Comparison of ENCODE assay signal across 11 cellular contexts in the genomic region with DNA sequence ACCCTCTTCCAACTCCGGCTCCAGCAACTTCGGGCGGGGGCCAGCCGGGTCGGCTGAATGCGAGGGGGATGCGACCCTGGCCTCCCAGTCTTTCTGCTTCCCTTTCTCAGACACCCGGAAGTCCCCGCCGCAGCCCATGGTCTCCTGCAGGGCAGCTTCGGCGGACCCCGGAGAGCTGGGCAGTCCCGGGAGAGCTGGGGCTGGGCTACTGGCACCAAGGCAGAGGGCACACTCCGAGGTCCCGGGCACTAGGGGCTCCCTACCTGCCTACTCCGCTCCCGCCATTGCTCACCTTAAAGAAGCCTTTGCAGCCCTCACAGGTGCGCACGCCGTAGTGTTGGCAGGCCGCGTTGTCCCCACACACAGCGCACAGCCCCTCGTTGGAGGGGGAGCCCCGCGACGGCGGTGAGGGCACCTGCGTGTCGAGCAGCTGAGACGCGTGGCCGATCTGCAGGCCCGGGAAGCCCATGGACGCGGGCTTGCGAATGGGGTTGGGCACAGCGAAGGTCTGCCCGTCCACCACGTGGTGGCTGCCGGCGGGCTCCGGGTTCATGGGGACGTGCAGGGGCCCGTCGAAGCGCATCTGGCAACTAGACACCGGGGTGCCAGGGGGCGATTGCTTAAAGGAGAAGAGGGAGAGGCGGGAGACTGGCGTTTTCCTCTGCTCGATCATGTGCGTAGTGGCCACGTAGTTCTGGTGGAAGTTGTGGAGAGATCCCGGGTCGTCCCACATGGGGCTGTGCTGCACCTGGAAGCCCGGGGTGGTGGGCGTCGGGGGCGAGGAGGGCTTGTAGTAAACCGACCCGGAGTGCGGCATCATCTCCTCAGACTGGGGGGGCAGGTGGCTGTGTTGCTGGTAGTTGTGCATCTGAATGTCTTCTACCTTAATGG. TPM values are rescaled to one million over a fixed set of nuclear protein-coding genes. Genes with fewer than 3 reads are reported as not detected.
DNase-seq lines count a peak whose midpoint lies in the region; ATAC-seq and TF ChIP-seq lines count a peak whose summit lies in the region.
"Had no signal": no experiment of that assay in that cellular context is flagged by ENCODE, and none has a peak within 500 bp of the region (broad histone marks: within the 10 kb centered on the region; RNA-seq: fewer than 3 reads in every experiment).

No MANE protein-coding gene starts in this region.

- H2BK20ac ChIP-seq in IMR-90 (ENCODE audit: low read depth, low read length): no peak overlapping the region

- no peak; the same call in 1 of the 2 replicates for TF ChIP-seq POLR2A in IMR-90 (IDR thresholded peaks at IDR 0.05; ENCODE audit: low read depth, low read length)

- H3K4me2 ChIP-seq in IMR-90 (ENCODE audit: low read depth, low read length) (peak overlapping the region; percentile 20; the same call in 1 of the 2 replicates), neuronal stem cell (ENCODE audit: insufficient read depth, low read length, poor library complexity, severe bottlenecking) (peak overlapping the region; percentile 52)

- H3K36me3 Mint-ChIP-seq in glutamatergic neuron (ENCODE audit: unreplicated experiment): peaks cover 4% of the 10 kb centered on the region

- H3K36me3 ChIP-seq in IMR-90 (ENCODE audit: control insufficient read depth, insufficient read depth, low read length) (peaks cover 31% of the 10 kb centered on the region), neuronal stem cell (replicated peaks in 1 of 2; ENCODE audit: control insufficient read depth in 2 of 2, insufficient read depth in 2 of 2, low read length in 2 of 2) (no peaks in the 10 kb centered on the region)
- H3K36me3 ChIP-seq: ovary had no signal

- no peak overlapping the region for H2BK120ac ChIP-seq in IMR-90 (ENCODE audit: low read depth, low read length)
- H2BK120ac ChIP-seq in neuronal stem cell (ENCODE audit: low read depth, low read length): peak overlapping the region; percentile 36

- H3K4me1 Mint-ChIP-seq in glutamatergic neuron (ENCODE audit: low read depth, unreplicated experiment): peaks cover 30% of the 10 kb centered on the region

- no peak overlapping the region for H3K9ac ChIP-seq in IMR-90 (ENCODE audit: low read depth, low read length)
- peak overlapping the region; percentile 65 for H3K9ac ChIP-seq in neuronal stem cell (ENCODE audit: low read depth, low read length, poor library complexity)

- peaks cover 31% of the 10 kb centered on the region for H3K27me3 Mint-ChIP-seq in glutamatergic neuron (ENCODE audit: unreplicated experiment)

- H4K20me1 ChIP-seq in IMR-90 (ENCODE audit: insufficient read depth, low read length): no peaks in the 10 kb centered on the region

- TF ChIP-seq RAD21 in IMR-90 (IDR thresholded peaks at IDR 0.05; ENCODE audit: low read length): no peak

- intact Hi-C loops in IMR-90 (cut with micrococcal nuclease): no loop called here

- peak overlapping the region; percentile 41 for H2BK12ac ChIP-seq in neuronal stem cell (ENCODE audit: low read length)

- BruUV-seq in IMR-90 (replicated peaks; lab: Mats Ljungman, UMichigan): no TSS peak

- H2BK15ac ChIP-seq in IMR-90 (ENCODE audit: low read depth, low read length) (no peak overlapping the region), neuronal stem cell (ENCODE audit: low read length) (no peak overlapping the region)

- H3K4me3 ChIP-seq in IMR-90 (ENCODE audit: insufficient read depth, low read depth, low read length) (no peak overlapping the region), neuronal stem cell (ENCODE audit: low read length in 2 of 2) (peak overlapping the region in 1 of 2 donors; percentile 68)
- H3K4me3 ChIP-seq: body of pancreas, ovary had no signal

- H2BK5ac ChIP-seq in IMR-90 (ENCODE audit: low read depth, low read length, poor library complexity, severe bottlenecking) (no peak overlapping the region), neuronal stem cell (ENCODE audit: low read length) (no peak overlapping the region)

- no peak overlapping the region for H3K56ac ChIP-seq in IMR-90 (ENCODE audit: extremely low read depth, insufficient read depth, low read length)

- H4K8ac ChIP-seq in IMR-90 (ENCODE audit: low read depth in 2 of 2, low read length in 2 of 2): no peak overlapping the region
- H4K8ac ChIP-seq in neuronal stem cell (ENCODE audit: low read depth, low read length): no peak overlapping the region

- no peak overlapping the region for H3K18ac ChIP-seq in IMR-90 (ENCODE audit: low read depth, low read length)
- peak overlapping the region; percentile 52 for H3K18ac ChIP-seq in neuronal stem cell (ENCODE audit: low read length)

- no peak overlapping the region for H2AFZ ChIP-seq in IMR-90 (replicated peaks; ENCODE audit: low read length, poor library complexity)
- H2AFZ ChIP-seq in neuronal stem cell (ENCODE audit: low read length): peak overlapping the region; percentile 54

- H3K14ac ChIP-seq in IMR-90 (replicated peaks; ENCODE audit: low read depth, low read length) (no peak overlapping the region), neuronal stem cell (ENCODE audit: low read length) (peak overlapping the region; percentile 75)

- no peak overlapping the region for H4K5ac ChIP-seq in IMR-90 (ENCODE audit: low read depth, low read length)

- H3K9me1 ChIP-seq in IMR-90 (ENCODE audit: insufficient read depth, low read length): no peaks in the 10 kb centered on the region

- POLR2A ChIA-PET in IMR-90 (lab: Charles Lee; ENCODE audit: unreplicated experiment): no interaction called here

- H3K27ac Mint-ChIP-seq in glutamatergic neuron (ENCODE audit: unreplicated experiment): no peak overlapping the region

- ATAC-seq in IMR-90 (ENCODE audit: low read depth): no peak
- ATAC-seq: body of pancreas had no signal

- H2AK5ac ChIP-seq in IMR-90 (ENCODE audit: low read depth, low read length) (no peak overlapping the region), neuronal stem cell (ENCODE audit: low read depth, low read length) (peak overlapping the region; percentile 61)

- H3K4me3 Mint-ChIP-seq in glutamatergic neuron (ENCODE audit: unreplicated experiment): peak overlapping the region; percentile 72

- no peak overlapping the region for H4K91ac ChIP-seq in IMR-90 (ENCODE audit: insufficient read depth, low read depth, low read length)
- no peak overlapping the region for H4K91ac ChIP-seq in neuronal stem cell (ENCODE audit: low read depth, low read length, poor library complexity)

- WGBS in IMR-90 (ENCODE audit: extremely low coverage in 2 of 2, insufficient read length in 1 of 2), 2 experiments: 51% methylated on average over 34 of the region's 64 CpGs; no CpG with 5 or more reads in 1 of the 2 experiments
- no CpG with 5 or more reads among the region's 64 CpGs for WGBS in neuronal stem cell (ENCODE audit: extremely low coverage in 2 of 2, insufficient read length in 2 of 2, insufficient replicate concordance in 1 of 2), 2 donors

- H3K27me3 ChIP-seq in IMR-90 (ENCODE audit: control insufficient read depth, insufficient read depth, low read length) (no peaks in the 10 kb centered on the region), neuronal stem cell (ENCODE audit: control insufficient read depth in 3 of 3, insufficient read depth in 3 of 3, low read depth in 1 of 3, low read length in 3 of 3) (peaks cover 44 to 86% (median 85%) of the 10 kb centered on the region in 3 experiments)
- H3K27me3 ChIP-seq: body of pancreas, ovary had no signal

- H3K9me3 Mint-ChIP-seq in glutamatergic neuron (ENCODE audit: unreplicated experiment): peaks cover 13% of the 10 kb centered on the region

- no peak overlapping the region for H3K23ac ChIP-seq in IMR-90 (ENCODE audit: low read depth, low read length)
- peak overlapping the region; percentile 56 for H3K23ac ChIP-seq in neuronal stem cell (ENCODE audit: low read depth, low read length, poor library complexity)

- no peaks in the 10 kb centered on the region; the same call in none of the 2 replicates for H3K4me1 ChIP-seq in IMR-90 (ENCODE audit: control insufficient read depth, insufficient read depth, low read length)
- peaks cover 10 to 13% of the 10 kb centered on the region in 2 donors for H3K4me1 ChIP-seq in neuronal stem cell (ENCODE audit: control insufficient read depth in 2 of 2, insufficient read depth in 1 of 2, low read depth in 1 of 2, low read length in 2 of 2)

- peak overlapping the region; percentile 43 for H2AK9ac ChIP-seq in IMR-90 (replicated peaks; ENCODE audit: low read depth, low read length, poor library complexity)

- in situ Hi-C loops in IMR-90 (cut with MboI; ENCODE audit: low sequenced_read_pairs) (loop anchor here (5.0 to 25.0 kb wide), 4 partner anchors 258 to 1533 kb away; no protein-coding TSS in a partner anchor), G401 (cut with HindIII; ENCODE audit: low sequenced_read_pairs) (no loop called here)

- peaks cover 11 to 15% of the 10 kb centered on the region in 2 experiments; a peak in 3 of 4 replicates for H3K79me1 ChIP-seq in IMR-90 (ENCODE audit: low read depth in 1 of 2, low read length in 2 of 2)
- H3K79me1 ChIP-seq in neuronal stem cell (ENCODE audit: low read depth, low read length): no peaks in the 10 kb centered on the region

- H3K4ac ChIP-seq in IMR-90 (ENCODE audit: low read depth, low read length) (no peak overlapping the region), neuronal stem cell (ENCODE audit: low read length) (no peak overlapping the region)

- no peaks in the 10 kb centered on the region for H3K9me3 ChIP-seq in IMR-90 (ENCODE audit: control insufficient read depth, insufficient read depth, low read length)
- H3K9me3 ChIP-seq in neuronal stem cell (replicated peaks in 1 of 2; ENCODE audit: control insufficient read depth in 2 of 2, insufficient read depth in 1 of 2, low read depth in 1 of 2, low read length in 2 of 2): peaks cover 0 to 18% of the 10 kb centered on the region in 2 donors
- H3K9me3 ChIP-seq: body of pancreas, ovary had no signal

- CTCF ChIA-PET in IMR-90 (lab: Yijun Ruan, JAX): no interaction called here

- no peak overlapping the region for H3K27ac ChIP-seq in IMR-90 (ENCODE audit: insufficient read depth, low read length)
- no peak overlapping the region for H3K27ac ChIP-seq in neuronal stem cell (replicated peaks; ENCODE audit: low read length)
- H3K27ac ChIP-seq: body of pancreas, ovary had no signal

- TF ChIP-seq CTCF in IMR-90 (conservative IDR thresholded peaks at IDR 0.05; ENCODE audit: low read depth, low read length): no peak
- no peak for TF ChIP-seq CTCF in glutamatergic neuron (IDR thresholded peaks at IDR 0.05; ENCODE audit: partially characterized antibody, unreplicated experiment)

- DNase-seq in activated CD4-positive, alpha-beta T cell treated with anti-CD3 and anti-CD28 coated beads for 1 hour: peak; percentile 17
- DNase-seq in activated CD4-positive, alpha-beta T cell treated with anti-CD3 and anti-CD28 coated beads for 4 hours: no peak
- DNase-seq in IMR-90 (no peak), glutamatergic neuron (no peak), neuronal stem cell (ENCODE audit: low spot score) (peak; percentile 14), HuH-7.5 (ENCODE audit: low spot score) (no peak), A172 (ENCODE audit: low spot score) (no peak), G401 (ENCODE audit: low spot score) (no peak)
- DNase-seq: 8988T, body of pancreas had no signal

- dilution Hi-C loops in IMR-90 (cut with HindIII; ENCODE audit: low sequenced_read_pairs, unreplicated experiment): no loop called here

RNA-seq across cellular contexts. Expression of gene NR4A2, which starts 3.2 kb away (rescaled TPM):
- total RNA-seq in IMR-90 (2012; rRNA removed) (0.72 and 2.8 TPM in 2 replicates), glutamatergic neuron (ENCODE audit: unreplicated experiment) (2.2 TPM)
- 2.3 and 13.6 TPM in 2 replicates for polyA plus RNA-seq in IMR-90 (2012; rRNA removed)
- polyA plus RNA-seq in IMR-90 (2012; cell fraction: cytosol; rRNA removed): 6.8 and 32.0 TPM in 2 replicates
- 258 and 476 TPM in 2 replicates for polyA plus RNA-seq in IMR-90 (2012; cell fraction: nucleus; rRNA removed; ENCODE audit: low replicate concordance)
- polyA plus RNA-seq in neuronal stem cell (2013, experiment 1 of 2): 0.25 TPM
- 0.37 TPM for polyA plus RNA-seq in neuronal stem cell (2013, experiment 2 of 2)
- 0.10 TPM in 2 replicates for total RNA-seq in A172 (2014; rRNA removed; shearing (Covaris generic))
- not detected in 2 replicates for total RNA-seq in G401 (2014; rRNA removed; shearing (Covaris generic))

Comparison
In these comparisons a context has a peak if more than half of its experiments do, and no peak if none do; other contexts are left out.
1. DNase-seq: peak in activated CD4-positive, alpha-beta T cell treated with anti-CD3 and anti-CD28 coated beads for 1 hour (single experiment) and neuronal stem cell (single experiment); none in activated CD4-positive, alpha-beta T cell treated with anti-CD3 and anti-CD28 coated beads for 4 hours (0 of 2), IMR-90 (single experiment), glutamatergic neuron (single experiment), HuH-7.5 (single experiment), A172 (single experiment) and G401 (single experiment).